In genomic region chr12:68746572-68747180, GRCh38 we compare ENCODE assay signal across 8 cellular contexts. TPM values are rescaled to one million over a fixed set of nuclear protein-coding genes. Genes with fewer than 3 reads are reported as not detected.
A peak's percentile ranks its signal among the peaks of the same experiment; 100 is the strongest.
DNase-seq lines count a peak whose midpoint lies in the region; TF ChIP-seq lines count a peak whose summit lies in the region.

No MANE protein-coding gene starts in this region.

- H3K36me3 ChIP-seq in Loucy (ENCODE audit: insufficient read depth, low read length) = peaks cover 9% of the 10 kb centered on the region; the same call in 1 of the 2 replicates
- H3K36me3 ChIP-seq in breast epithelium = no peaks in the 10 kb centered on the region
- H3K36me3 ChIP-seq in skeletal muscle satellite cell (ENCODE audit: insufficient read depth, low read length) = no peaks in the 10 kb centered on the region

- H3F3A ChIP-seq in Loucy (ENCODE audit: low read depth) = peaks cover 4% of the 10 kb centered on the region; the same call in 1 of the 2 replicates

- peaks cover 43% of the 10 kb centered on the region for H3K4me1 ChIP-seq in Loucy (ENCODE audit: insufficient read depth, low read length, poor library complexity, severe bottlenecking)
- no peaks in the 10 kb centered on the region for H3K4me1 ChIP-seq in breast epithelium
- H3K4me1 ChIP-seq in skeletal muscle satellite cell (ENCODE audit: control insufficient read depth, insufficient read depth, low read length) = peaks cover 12% of the 10 kb centered on the region

- H3K9ac ChIP-seq in Loucy (ENCODE audit: low read depth, low read length, poor library complexity, severe bottlenecking) = peak overlapping the region; percentile 82
- H3K9ac ChIP-seq in skeletal muscle satellite cell (ENCODE audit: low read depth, low read length) = peak overlapping the region; percentile 83

- TF ChIP-seq CTCF in GM12864 (IDR thresholded peaks at IDR 0.05; ENCODE audit: low read depth, low read length, missing control alignments) (no peak), Loucy (conservative IDR thresholded peaks at IDR 0.05; ENCODE audit: low read length) (no peak), breast epithelium (IDR thresholded peaks at IDR 0.05) (no peak)

- peak overlapping the region; percentile 77 for H3K4me3 ChIP-seq in GM12864 (ENCODE audit: low read depth, low read length)
- H3K4me3 ChIP-seq in Loucy (ENCODE audit: low read length, poor library complexity, severe bottlenecking) = peak overlapping the region; percentile 90
- H3K4me3 ChIP-seq in breast epithelium = peak overlapping the region; percentile 68 to 84 (median 71)
- H3K4me3 ChIP-seq in skeletal muscle satellite cell (ENCODE audit: low read length) = peak overlapping the region; percentile 86

- no peaks in the 10 kb centered on the region for H4K20me1 ChIP-seq in Loucy (ENCODE audit: insufficient read depth, low read length, poor library complexity, severe bottlenecking)

- DNase-seq in GM12864 (ENCODE audit: low read depth) = peak; percentile 22
- peak; percentile 78 for DNase-seq in HCEC 1CT
- DNase-seq in T1000 (lab: John Stamatoyannopoulos, UW) = peak; percentile 100
- DNase-seq in breast epithelium (ENCODE audit: low spot score in 2 of 2) = peak in 1 of 2 donors; percentile 56
- DNase-seq in iPS-NIHi11 (ENCODE audit: low spot score) = peak; percentile 49
- no peak for DNase-seq in NK-92 treated with Interleukin-12 subunit alpha and Interleukin-12 subunit beta, amount 100 ng/mL, for 24 hours (lab: John Stamatoyannopoulos, UW)

- peak overlapping the region; percentile 83 for H2AFZ ChIP-seq in Loucy (ENCODE audit: low read length)

- intact Hi-C loops in breast epithelium (cut with DNase I; ENCODE audit: low total_unique reads) = no loop called here

- H3K4me2 ChIP-seq in Loucy (ENCODE audit: low read depth, low read length, poor library complexity, severe bottlenecking) (peak overlapping the region; percentile 91), skeletal muscle satellite cell (ENCODE audit: low read length) (peak overlapping the region; percentile 89)

- H3K27ac ChIP-seq in breast epithelium = peak overlapping the region; percentile 79 to 87

- H3K9me2 ChIP-seq in Loucy (replicated peaks; ENCODE audit: low read depth, low read length) = no peaks in the 10 kb centered on the region

- H3K27me3 ChIP-seq in Loucy (ENCODE audit: insufficient read depth, low read length, poor library complexity, severe bottlenecking) (no peaks in the 10 kb centered on the region), breast epithelium (no peaks in the 10 kb centered on the region), skeletal muscle satellite cell (ENCODE audit: control insufficient read depth, insufficient read depth, low read length) (no peaks in the 10 kb centered on the region)

- H3K79me2 ChIP-seq in Loucy (ENCODE audit: insufficient read depth, low read length) = peaks cover 48% of the 10 kb centered on the region

- TF ChIP-seq POLR2A in breast epithelium (IDR thresholded peaks at IDR 0.05) = no peak

- no peaks in the 10 kb centered on the region for H3K9me3 ChIP-seq in Loucy (ENCODE audit: insufficient read depth, low read depth, low read length)
- no peaks in the 10 kb centered on the region for H3K9me3 ChIP-seq in breast epithelium
- no peaks in the 10 kb centered on the region for H3K9me3 ChIP-seq in skeletal muscle satellite cell (replicated peaks; ENCODE audit: low read length)

RNA-seq across cellular contexts. Expression of gene SLC35E3, which starts 0.7 kb away (rescaled TPM):
- 10 to 100 TPM in 2 of 3 donors, 1 to 10 TPM in 1; 5.8 to 12.1 (median 10.5) TPM for total RNA-seq in breast epithelium
- 2.0 and 2.2 TPM in 2 replicates for total RNA-seq in skeletal muscle satellite cell (2012; rRNA removed)

RNA-seq across cellular contexts. Expression of gene NUP107, which starts 59.9 kb away (rescaled TPM):
- total RNA-seq in breast epithelium = 10 to 100 TPM; 44.6 to 62.6 (median 58.7) TPM
- total RNA-seq in skeletal muscle satellite cell (2012; rRNA removed) = 56.3 and 60.7 TPM in 2 replicates
